ENCODE assay signal across 15 cellular contexts in the genomic region with DNA sequence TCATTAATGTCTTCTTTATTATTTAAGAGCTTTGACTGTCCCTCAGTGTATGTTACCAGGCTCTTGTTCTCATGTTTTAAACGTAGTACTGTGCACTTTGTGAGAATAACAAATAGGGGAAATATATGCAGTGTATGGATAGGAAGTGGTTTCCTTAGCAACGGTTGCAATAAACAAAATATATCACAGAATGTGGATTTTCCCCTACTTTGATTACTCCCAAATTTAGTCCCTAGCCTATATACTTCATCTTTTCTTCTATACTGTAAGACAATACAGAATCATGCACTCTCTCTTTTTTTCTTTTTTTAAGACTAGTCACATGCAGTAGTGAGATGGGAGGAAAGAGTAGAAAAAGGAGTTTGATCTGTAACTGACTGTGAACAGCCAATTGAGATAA.
DNase-seq lines count a peak whose midpoint lies in the region; ATAC-seq lines count a peak whose summit lies in the region.
"Had no signal": no experiment of that assay in that cellular context is flagged by ENCODE, and none has a peak within 500 bp of the region (broad histone marks: within the 10 kb centered on the region; RNA-seq: fewer than 3 reads in every experiment).

No MANE protein-coding gene starts in this region.

- H3K4me3 Mint-ChIP-seq in stimulated activated naive B cell treated with anti-CD40 and anti-IgM and Interleukin-4, amounts not matched to agents 10 μg/mL and 1 μg/mL and 100 μg/mL, for 72 hours: no peak overlapping the region
- H3K4me3 Mint-ChIP-seq: activated CD4-positive, alpha-beta T cell treated with anti-CD3 and anti-CD28 coated beads, Interleukin-2, amount 10 ng/mL, durations not matched to agents 24 days and 14 days; activated naive CD8-positive, alpha-beta T cell had no signal

- peak; percentile 28 to 74 for ATAC-seq in activated naive CD4-positive, alpha-beta T cell treated with anti-CD3 and anti-CD28 coated beads, Interleukin-2, amount 50 U/mL, for 72 hours
- ATAC-seq in HG03354 (IDR thresholded peaks at IDR 0.05; ENCODE audit: poor library complexity, severe bottlenecking, unreplicated experiment): peak; percentile 79
- peak; percentile 75 to 85 for ATAC-seq in stimulated activated naive B cell treated with anti-CD40 and anti-IgM and Interleukin-4, amounts not matched to agents 10 μg/mL and 1 μg/mL and 100 μg/mL, for 72 hours (replicated peaks)
- ATAC-seq in GM18511 (IDR thresholded peaks at IDR 0.05; ENCODE audit: unreplicated experiment): no peak
- ATAC-seq: foreskin keratinocyte had no signal

- H3K27ac Mint-ChIP-seq in activated naive CD4-positive, alpha-beta T cell treated with anti-CD3 and anti-CD28 coated beads, Interleukin-2, amount 50 U/mL, for 72 hours: no peak overlapping the region
- H3K27ac Mint-ChIP-seq in stimulated activated naive B cell treated with anti-CD40 and anti-IgM and Interleukin-4, amounts not matched to agents 10 μg/mL and 1 μg/mL and 100 μg/mL, for 72 hours: no peak overlapping the region
- H3K27ac Mint-ChIP-seq: activated CD4-positive, alpha-beta T cell treated with anti-CD3 and anti-CD28 coated beads, Interleukin-2, amount 10 ng/mL, durations not matched to agents 24 days and 14 days; activated naive CD8-positive, alpha-beta T cell had no signal

- no peaks in the 10 kb centered on the region for H3K36me3 Mint-ChIP-seq in activated naive CD4-positive, alpha-beta T cell treated with anti-CD3 and anti-CD28 coated beads, Interleukin-2, amount 50 U/mL, for 72 hours
- no peaks in the 10 kb centered on the region for H3K36me3 Mint-ChIP-seq in stimulated activated naive B cell treated with anti-CD40 and anti-IgM and Interleukin-4, amounts not matched to agents 10 μg/mL and 1 μg/mL and 100 μg/mL, for 72 hours
- H3K36me3 Mint-ChIP-seq: activated naive CD8-positive, alpha-beta T cell had no signal

- H3K27me3 Mint-ChIP-seq in stimulated activated naive B cell treated with anti-CD40 and anti-IgM and Interleukin-4, amounts not matched to agents 10 μg/mL and 1 μg/mL and 100 μg/mL, for 72 hours: peaks cover 0 to 5% of the 10 kb centered on the region in 2 donors

- DNase-seq in activated naive CD4-positive, alpha-beta T cell treated with anti-CD3 and anti-CD28 coated beads, Interleukin-2, amount 50 U/mL, for 72 hours (ENCODE audit: low spot score in 2 of 2): no peak
- no peak for DNase-seq in activated naive CD4-positive, alpha-beta T cell (lab: John Stamatoyannopoulos, UW)
- DNase-seq in dermis blood vessel endothelial cell (peak; percentile 26), RPMI8226 (no peak), NCI-H2171 (lab: John Stamatoyannopoulos, UW) (no peak)
- no peak for DNase-seq in stimulated activated naive B cell treated with anti-CD40 and anti-IgM and Interleukin-4, amounts not matched to agents 10 μg/mL and 1 μg/mL and 100 μg/mL, for 72 hours
- DNase-seq: activated CD4-positive, alpha-beta T cell treated with anti-CD3 and anti-CD28 coated beads, Interleukin-2, amount 10 ng/mL, durations not matched to agents 24 days and 14 days; foreskin keratinocyte; NCI-H1105 treated with DMSO at 0.1 percent for 48 hours; posterior cingulate gyrus; SK-N-SH; stimulated activated CD4-positive, alpha-beta T cell treated with anti-CD3 and anti-CD28 coated beads, Interleukin-2, amount 100 ng/mL, for 48 hours had no signal

- peaks cover 16 to 37% of the 10 kb centered on the region in 2 donors for H3K4me1 Mint-ChIP-seq in stimulated activated naive B cell treated with anti-CD40 and anti-IgM and Interleukin-4, amounts not matched to agents 10 μg/mL and 1 μg/mL and 100 μg/mL, for 72 hours

- H3K9me3 Mint-ChIP-seq in activated naive CD4-positive, alpha-beta T cell treated with anti-CD3 and anti-CD28 coated beads, Interleukin-2, amount 50 U/mL, for 72 hours: no peaks in the 10 kb centered on the region
- H3K9me3 Mint-ChIP-seq in stimulated activated naive B cell treated with anti-CD40 and anti-IgM and Interleukin-4, amounts not matched to agents 10 μg/mL and 1 μg/mL and 100 μg/mL, for 72 hours: peaks cover 0 to 1% of the 10 kb centered on the region in 2 donors
